ENCODE assay signal across 8 cellular contexts in the genomic region with DNA sequence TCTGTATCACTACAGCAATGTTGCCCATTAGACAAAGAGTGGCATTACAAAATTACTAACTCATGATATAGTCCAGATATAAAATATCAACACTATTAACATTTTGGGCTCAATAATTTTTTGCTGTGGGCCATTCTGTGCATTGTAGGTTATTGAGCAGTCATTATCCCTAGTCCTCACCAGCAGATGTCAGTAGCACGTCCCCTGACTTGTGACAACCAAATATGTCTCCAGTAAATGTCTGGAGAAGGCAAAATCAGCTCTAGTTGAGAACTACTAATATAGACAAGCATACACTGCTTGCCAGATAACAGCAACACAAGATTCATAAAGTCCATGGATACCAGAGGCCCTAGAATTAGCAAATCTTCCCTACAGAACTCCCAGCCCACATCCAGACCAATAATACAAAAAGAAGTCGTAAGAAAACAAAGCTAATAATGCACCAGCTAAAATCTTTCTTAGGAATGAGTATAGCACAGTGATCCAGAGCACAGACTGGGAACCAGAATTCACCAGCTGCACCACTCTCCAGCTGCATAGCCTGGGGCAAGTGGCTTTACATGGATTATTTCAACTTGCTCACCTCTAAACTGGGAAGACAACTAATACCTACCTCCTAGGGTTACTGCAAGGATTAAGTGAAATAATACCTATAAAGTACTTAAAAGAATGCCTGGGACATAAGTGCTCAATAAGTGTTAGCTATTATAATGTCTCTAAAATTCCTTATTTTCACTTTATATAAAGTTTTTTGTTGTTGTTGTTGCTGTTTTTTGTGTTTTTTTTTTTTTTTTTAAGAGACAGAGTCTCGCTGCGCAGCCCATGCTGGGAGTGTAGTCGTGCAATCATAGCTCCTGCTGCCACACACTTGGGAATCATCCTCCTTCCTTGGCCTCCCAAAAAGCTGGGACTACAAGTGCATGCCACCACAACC. TPM values are rescaled to one million over a fixed set of nuclear protein-coding genes. Genes with fewer than 3 reads are reported as not detected.
DNase-seq lines count a peak whose midpoint lies in the region; ATAC-seq and TF ChIP-seq lines count a peak whose summit lies in the region.

No MANE protein-coding gene starts in this region.

- no peaks in the 10 kb centered on the region for H3K27me3 ChIP-seq in CD4-positive, alpha-beta memory T cell (ENCODE audit: insufficient read depth, low read length)
- H3K27me3 ChIP-seq in HAP-1 (ENCODE audit: low read depth) (no peaks in the 10 kb centered on the region), RWPE2 (ENCODE audit: insufficient read depth, poor library complexity, severe bottlenecking) (no peaks in the 10 kb centered on the region)

- H3K4me1 Mint-ChIP-seq in CD4-positive, alpha-beta memory T cell: peaks cover 37 to 60% (median 49%) of the 10 kb centered on the region in 4 donors
- no peaks in the 10 kb centered on the region for H3K4me1 Mint-ChIP-seq in endothelial cell (ENCODE audit: unreplicated experiment)
- H3K4me1 Mint-ChIP-seq in natural killer cell treated with Interleukin-12 subunit alpha and Interleukin-12 subunit beta and Interleukin-15 and Interleukin-18, amount 100 ng/mL, for 72 hours (ENCODE audit: low read depth in 2 of 2): peaks cover 49 to 56% of the 10 kb centered on the region in 2 donors

- peak overlapping the region in 1 of 8 donors; percentile 43 for H3K4me3 Mint-ChIP-seq in CD4-positive, alpha-beta memory T cell
- H3K4me3 Mint-ChIP-seq in endothelial cell (ENCODE audit: unreplicated experiment): no peak overlapping the region
- H3K4me3 Mint-ChIP-seq in natural killer cell treated with Interleukin-12 subunit alpha and Interleukin-12 subunit beta and Interleukin-15 and Interleukin-18, amount 100 ng/mL, for 72 hours: no peak overlapping the region

- H3K27ac Mint-ChIP-seq in CD4-positive, alpha-beta memory T cell: peak overlapping the region in 4 of 7 donors; percentile 3 to 77 (median 50)
- H3K27ac Mint-ChIP-seq in endothelial cell (ENCODE audit: unreplicated experiment): no peak overlapping the region
- peak overlapping the region; percentile 13 to 27 for H3K27ac Mint-ChIP-seq in natural killer cell treated with Interleukin-12 subunit alpha and Interleukin-12 subunit beta and Interleukin-15 and Interleukin-18, amount 100 ng/mL, for 72 hours

- no peak overlapping the region for H3K4me3 ChIP-seq in CD4-positive, alpha-beta memory T cell (ENCODE audit: low read length in 2 of 2)
- H3K4me3 ChIP-seq in HAP-1: no peak overlapping the region
- H3K4me3 ChIP-seq in RWPE2 (ENCODE audit: severe bottlenecking): no peak overlapping the region

- CTCF ChIA-PET in CD4-positive, alpha-beta memory T cell (lab: Charles Lee; ENCODE audit: partially characterized antibody): interaction anchor here (0.7 to 6.3 kb wide), 17 partner anchors 9 to 1021 kb away, joined by 3 to 93 read pairs (median 4); a partner anchor contains a TSS

- no peaks in the 10 kb centered on the region for H3K27me3 Mint-ChIP-seq in CD4-positive, alpha-beta memory T cell
- H3K27me3 Mint-ChIP-seq in endothelial cell (ENCODE audit: unreplicated experiment): no peaks in the 10 kb centered on the region
- no peaks in the 10 kb centered on the region for H3K27me3 Mint-ChIP-seq in natural killer cell treated with Interleukin-12 subunit alpha and Interleukin-12 subunit beta and Interleukin-15 and Interleukin-18, amount 100 ng/mL, for 72 hours

- H3K27ac ChIP-seq in CD4-positive, alpha-beta memory T cell (ENCODE audit: low read depth, low read length): no peak overlapping the region
- peak overlapping the region; percentile 23 for H3K27ac ChIP-seq in RWPE2 (ENCODE audit: poor library complexity, severe bottlenecking)

- H3K36me3 ChIP-seq in CD4-positive, alpha-beta memory T cell (ENCODE audit: insufficient read depth, low read length): peaks cover 21% of the 10 kb centered on the region
- H3K36me3 ChIP-seq in HAP-1 (replicated peaks) (peaks cover 23% of the 10 kb centered on the region), RWPE2 (ENCODE audit: low read depth) (peaks cover 44% of the 10 kb centered on the region)

- H3K36me3 Mint-ChIP-seq in CD4-positive, alpha-beta memory T cell: peaks cover 18 to 37% of the 10 kb centered on the region in 2 donors
- peaks cover 5% of the 10 kb centered on the region for H3K36me3 Mint-ChIP-seq in endothelial cell (ENCODE audit: low read depth, unreplicated experiment)
- peaks cover 13% of the 10 kb centered on the region for H3K36me3 Mint-ChIP-seq in natural killer cell treated with Interleukin-12 subunit alpha and Interleukin-12 subunit beta and Interleukin-15 and Interleukin-18, amount 100 ng/mL, for 72 hours

- DNase-seq in CD4-positive, alpha-beta memory T cell: peak; percentile 33 to 58 (median 50)
- DNase-seq in HAP-1 (ENCODE audit: low spot score in 2 of 2): peak; percentile 78 to 79
- DNase-seq in RWPE2 (ENCODE audit: low spot score): no peak
- peak; percentile 41 for DNase-seq in endothelial cell (ENCODE audit: low spot score)
- DNase-seq in natural killer cell treated with Interleukin-12 subunit alpha and Interleukin-12 subunit beta and Interleukin-15 and Interleukin-18, amount 100 ng/mL, for 72 hours (ENCODE audit: low spot score): no peak
- DNase-seq in COLO668 (lab: John Stamatoyannopoulos, UW; ENCODE audit: unreplicated experiment): no peak

- TF ChIP-seq CTCF in RWPE2 (IDR thresholded peaks at IDR 0.05; ENCODE audit: poor library complexity, severe bottlenecking) (peak; percentile 83), endothelial cell (IDR thresholded peaks at IDR 0.05; ENCODE audit: unreplicated experiment) (no peak)

- intact Hi-C loops in CD4-positive, alpha-beta memory T cell (cut with micrococcal nuclease): loop anchor here (1.0 kb wide), 1 partner anchor 72 kb away; no protein-coding TSS in a partner anchor

- in situ Hi-C loops in HAP-1 (cut with MboI; ENCODE audit: low sequenced_read_pairs): no loop called here

- no peaks in the 10 kb centered on the region for H3K9me3 Mint-ChIP-seq in CD4-positive, alpha-beta memory T cell
- H3K9me3 Mint-ChIP-seq in endothelial cell (ENCODE audit: unreplicated experiment): no peaks in the 10 kb centered on the region
- H3K9me3 Mint-ChIP-seq in natural killer cell treated with Interleukin-12 subunit alpha and Interleukin-12 subunit beta and Interleukin-15 and Interleukin-18, amount 100 ng/mL, for 72 hours: no peaks in the 10 kb centered on the region

- POLR2A ChIA-PET in CD4-positive, alpha-beta memory T cell (lab: Charles Lee; ENCODE audit: partially characterized antibody): interaction anchor here (0.6 to 2.2 kb wide), 6 partner anchors 16 to 496 kb away, joined by 3 to 12 read pairs (median 3); a partner anchor contains a TSS

- peaks cover 16% of the 10 kb centered on the region for H3K4me1 ChIP-seq in CD4-positive, alpha-beta memory T cell (ENCODE audit: insufficient read depth, low read length)
- H3K4me1 ChIP-seq in HAP-1 (peaks cover 26% of the 10 kb centered on the region), RWPE2 (ENCODE audit: insufficient read depth, poor library complexity, severe bottlenecking) (no peaks in the 10 kb centered on the region)

- H3K9me3 ChIP-seq in CD4-positive, alpha-beta memory T cell (ENCODE audit: control insufficient read depth in 1 of 2, low read length in 2 of 2): no peaks in the 10 kb centered on the region
- H3K9me3 ChIP-seq in HAP-1: no peaks in the 10 kb centered on the region
- no peaks in the 10 kb centered on the region for H3K9me3 ChIP-seq in RWPE2 (ENCODE audit: severe bottlenecking)

- ATAC-seq in RWPE2 (ENCODE audit: low read depth) (peak; percentile 80), HG03196 (IDR thresholded peaks at IDR 0.05; ENCODE audit: unreplicated experiment) (no peak), GM21381 (IDR thresholded peaks at IDR 0.05; ENCODE audit: unreplicated experiment) (no peak)
- peak; percentile 55 to 66 for ATAC-seq in natural killer cell treated with Interleukin-12 subunit alpha and Interleukin-12 subunit beta and Interleukin-15 and Interleukin-18, amount 100 ng/mL, for 72 hours

RNA-seq across cellular contexts. Expression of a gene that starts 23.7 kb away (rescaled TPM):
- 100 to 1,000 TPM; 100 to 104 TPM for total RNA-seq in CD4-positive, alpha-beta memory T cell
- polyA plus RNA-seq in CD4-positive, alpha-beta memory T cell: 10 to 100 TPM; 32.0 to 72.3 TPM
- 57.0 TPM for total RNA-seq in endothelial cell (ENCODE audit: unreplicated experiment)
- 100 to 1,000 TPM; 106 to 110 TPM for total RNA-seq in natural killer cell treated with Interleukin-12 subunit alpha and Interleukin-12 subunit beta and Interleukin-15 and Interleukin-18, amount 100 ng/mL, for 72 hours

Comparison
In these comparisons a context has a peak if more than half of its experiments do, and no peak if none do; other contexts are left out.
1. DNase-seq: peak in CD4-positive, alpha-beta memory T cell (5 of 5), HAP-1 (2 of 2) and endothelial cell (single experiment); none in RWPE2 (single experiment), natural killer cell treated with Interleukin-12 subunit alpha and Interleukin-12 subunit beta and Interleukin-15 and Interleukin-18, amount 100 ng/mL, for 72 hours (single experiment) and COLO668 (single experiment).
2. ATAC-seq: peak in RWPE2 (single experiment) and natural killer cell treated with Interleukin-12 subunit alpha and Interleukin-12 subunit beta and Interleukin-15 and Interleukin-18, amount 100 ng/mL, for 72 hours (2 of 2); none in HG03196 (single experiment) and GM21381 (single experiment).